ENCODE assay signal across 11 cellular contexts in genomic region chr2:174878537-174879147, GRCh38.
DNase-seq lines count a peak whose midpoint lies in the region; ATAC-seq, FAIRE-seq and TF ChIP-seq lines count a peak whose summit lies in the region.
"Had no signal": no experiment of that assay in that cellular context is flagged by ENCODE, and none has a peak within 500 bp of the region (broad histone marks: within the 10 kb centered on the region; RNA-seq: fewer than 3 reads in every experiment).

No MANE protein-coding gene starts in this region.

- H3K27me3 ChIP-seq in adipocyte (replicated peaks; ENCODE audit: control insufficient read depth, insufficient read depth, low read length) (no peaks in the 10 kb centered on the region), uterus (no peaks in the 10 kb centered on the region)
- H3K27me3 ChIP-seq: BLaER1 treated with 17β-estradiol and CSF1 and Interleukin-3, amounts not matched to agents 10 nM and 100 nM had no signal

- no peak overlapping the region for H3K27ac Mint-ChIP-seq in stimulated activated effector memory CD8-positive, alpha-beta T cell treated with anti-CD3 and anti-CD28 coated beads, Interleukin-12 subunit alpha, Interleukin-12 subunit beta, amount 100 ng/mL, for 72 hours

- TF ChIP-seq CTCF in kidney (IDR thresholded peaks at IDR 0.05; ENCODE audit: borderline replicate concordance, extremely low read depth, insufficient read depth) (no peak), uterus (IDR thresholded peaks at IDR 0.05) (no peak)

- no peaks in the 10 kb centered on the region for H3K4me1 Mint-ChIP-seq in stimulated activated effector memory CD8-positive, alpha-beta T cell treated with anti-CD3 and anti-CD28 coated beads, Interleukin-12 subunit alpha, Interleukin-12 subunit beta, amount 100 ng/mL, for 72 hours

- intact Hi-C loops in kidney (cut with DNase I) (no loop called here), uterus (cut with DNase I; ENCODE audit: low total_unique reads) (no loop called here)

- no peak for TF ChIP-seq POLR2A in uterus (IDR thresholded peaks at IDR 0.05)

- H3K4me3 ChIP-seq in adipocyte (ENCODE audit: low read length) (peak overlapping the region; percentile 81), kidney (ENCODE audit: low read length in 2 of 2) (peak overlapping the region; percentile 25 to 45), uterus (peak overlapping the region; percentile 11 to 27)
- H3K4me3 ChIP-seq: BLaER1 treated with 17β-estradiol and CSF1 and Interleukin-3, amounts not matched to agents 10 nM and 100 nM had no signal

- no peaks in the 10 kb centered on the region for H3K36me3 Mint-ChIP-seq in stimulated activated effector memory CD8-positive, alpha-beta T cell treated with anti-CD3 and anti-CD28 coated beads, Interleukin-12 subunit alpha, Interleukin-12 subunit beta, amount 100 ng/mL, for 72 hours
- H3K36me3 Mint-ChIP-seq: mesothelial cell of epicardium had no signal

- H3K4me1 ChIP-seq in adipocyte (ENCODE audit: control insufficient read depth, insufficient read depth, low read length), result peaks cover 16% of the 10 kb centered on the region
- no peaks in the 10 kb centered on the region for H3K4me1 ChIP-seq in kidney (ENCODE audit: control insufficient read depth in 1 of 2, insufficient read depth in 1 of 2, low read depth in 1 of 2, low read length in 2 of 2)
- H3K4me1 ChIP-seq in uterus, result no peaks in the 10 kb centered on the region
- H3K4me1 ChIP-seq: BLaER1 treated with 17β-estradiol and CSF1 and Interleukin-3, amounts not matched to agents 10 nM and 100 nM had no signal

- H3K27ac ChIP-seq in kidney (ENCODE audit: low read depth in 2 of 2, low read length in 2 of 2) (no peak overlapping the region), uterus (no peak overlapping the region)
- H3K27ac ChIP-seq: BLaER1 treated with 17β-estradiol and CSF1 and Interleukin-3, amounts not matched to agents 10 nM and 100 nM had no signal

- peak; percentile 22 for DNase-seq in NCI-H82 (lab: John Stamatoyannopoulos, UW)
- DNase-seq in NCI-H82 treated with DMSO at 0.1 percent for 48 hours (lab: John Stamatoyannopoulos, UW; ENCODE audit: unreplicated experiment), result no peak
- peak; percentile 79 for DNase-seq in adipocyte (ENCODE audit: low read depth)
- no peak for DNase-seq in kidney
- peak in 1 of 2 donors; percentile 16 for DNase-seq in uterus
- DNase-seq in stimulated activated effector memory CD8-positive, alpha-beta T cell treated with anti-CD3 and anti-CD28 coated beads, Interleukin-12 subunit alpha, Interleukin-12 subunit beta, amount 100 ng/mL, for 72 hours (ENCODE audit: low spot score in 2 of 2), result no peak
- DNase-seq in GM19240 (ENCODE audit: insufficient read length, low spot score), result no peak
- DNase-seq in stimulated activated CD4-positive, alpha-beta T cell treated with anti-CD3 and anti-CD28 coated beads, Interleukin-12 subunit alpha, Interleukin-12 subunit beta, amount 100 ng/mL, for 4 hours, result no peak
- DNase-seq: activated gamma-delta T cell had no signal

- H3K9me3 Mint-ChIP-seq in stimulated activated effector memory CD8-positive, alpha-beta T cell treated with anti-CD3 and anti-CD28 coated beads, Interleukin-12 subunit alpha, Interleukin-12 subunit beta, amount 100 ng/mL, for 72 hours, result no peaks in the 10 kb centered on the region
- H3K9me3 Mint-ChIP-seq: mesothelial cell of epicardium had no signal

- no peak overlapping the region for H3K4me3 Mint-ChIP-seq in stimulated activated effector memory CD8-positive, alpha-beta T cell treated with anti-CD3 and anti-CD28 coated beads, Interleukin-12 subunit alpha, Interleukin-12 subunit beta, amount 100 ng/mL, for 72 hours
- H3K4me3 Mint-ChIP-seq: mesothelial cell of epicardium had no signal

- H3K9me3 ChIP-seq in adipocyte (ENCODE audit: control insufficient read depth, low read length), result no peaks in the 10 kb centered on the region
- H3K9me3 ChIP-seq in kidney (ENCODE audit: control insufficient read depth in 1 of 2, low read length in 2 of 2), result no peaks in the 10 kb centered on the region
- H3K9me3 ChIP-seq in uterus, result no peaks in the 10 kb centered on the region
- H3K9me3 ChIP-seq: BLaER1 treated with 17β-estradiol and CSF1 and Interleukin-3, amounts not matched to agents 10 nM and 100 nM had no signal

- H3K36me3 ChIP-seq in adipocyte (ENCODE audit: control insufficient read depth, insufficient read depth, low read length, severe bottlenecking) (no peaks in the 10 kb centered on the region), kidney (ENCODE audit: control insufficient read depth in 1 of 2, insufficient read depth in 2 of 2, low read length in 2 of 2) (no peaks in the 10 kb centered on the region), uterus (no peaks in the 10 kb centered on the region)
- H3K36me3 ChIP-seq: BLaER1 treated with 17β-estradiol and CSF1 and Interleukin-3, amounts not matched to agents 10 nM and 100 nM had no signal

- H3K9ac ChIP-seq in adipocyte (ENCODE audit: low read length), result peak overlapping the region; percentile 50
- no peak overlapping the region for H3K9ac ChIP-seq in kidney (ENCODE audit: low read length in 2 of 2)
- H3K9ac ChIP-seq: BLaER1 treated with 17β-estradiol and CSF1 and Interleukin-3, amounts not matched to agents 10 nM and 100 nM had no signal

- FAIRE-seq in kidney (lab: Jason Lieb, UNC), result no peak

- ATAC-seq in stimulated activated effector memory CD8-positive, alpha-beta T cell treated with anti-CD3 and anti-CD28 coated beads, Interleukin-12 subunit alpha, Interleukin-12 subunit beta, amount 100 ng/mL, for 72 hours, result no peak

Comparison
In these comparisons a context has a peak if more than half of its experiments do, and no peak if none do; other contexts are left out.
1. DNase-seq: peak in NCI-H82 (single experiment) and adipocyte (single experiment); none in NCI-H82 treated with DMSO at 0.1 percent for 48 hours (single experiment), kidney (single experiment), stimulated activated effector memory CD8-positive, alpha-beta T cell treated with anti-CD3 and anti-CD28 coated beads, Interleukin-12 subunit alpha, Interleukin-12 subunit beta, amount 100 ng/mL, for 72 hours (0 of 2), GM19240 (single experiment) and stimulated activated CD4-positive, alpha-beta T cell treated with anti-CD3 and anti-CD28 coated beads, Interleukin-12 subunit alpha, Interleukin-12 subunit beta, amount 100 ng/mL, for 4 hours (single experiment).
2. H3K4me3 ChIP-seq: peak in every context shown above with its lines; median percentile 81 in adipocyte; 35 in kidney; 19 in uterus.